Comparison of ENCODE assay signal across 8 cellular contexts in genomic region chr11:61694971-61695706, GRCh38. TPM values are rescaled to one million over a fixed set of nuclear protein-coding genes. Genes with fewer than 3 reads are reported as not detected.
DNase-seq lines count a peak whose midpoint lies in the region; ATAC-seq, FAIRE-seq and TF ChIP-seq lines count a peak whose summit lies in the region.

No MANE protein-coding gene starts in this region.

- H3K4me3 Mint-ChIP-seq in CD4-positive, alpha-beta memory T cell: peak overlapping the region in 6 of 8 donors; percentile 36 to 83 (median 78)
- H3K4me3 Mint-ChIP-seq in osteocyte (ENCODE audit: unreplicated experiment): no peak overlapping the region

- POLR2A ChIA-PET in CD4-positive, alpha-beta memory T cell (lab: Charles Lee; ENCODE audit: partially characterized antibody): interaction anchor here (0.9 to 1.5 kb wide), 2 partner anchors 11 to 114 kb away, joined by 3 to 8 read pairs; no protein-coding TSS in a partner anchor

- H3K4me1 Mint-ChIP-seq in CD4-positive, alpha-beta memory T cell: peaks cover 12 to 28% (median 21%) of the 10 kb centered on the region in 4 donors
- H3K4me1 Mint-ChIP-seq in osteocyte (ENCODE audit: unreplicated experiment): peaks cover 60% of the 10 kb centered on the region

- 74% methylated on average over 7 of the region's 13 CpGs for WGBS in esophagus muscularis mucosa

- no peak for ATAC-seq in HG02642 (IDR thresholded peaks at IDR 0.05; ENCODE audit: poor library complexity, unreplicated experiment)

- intact Hi-C loops in CD4-positive, alpha-beta memory T cell (cut with micrococcal nuclease): loop anchor here (5.0 kb wide), 1 partner anchor 37 kb away; no protein-coding TSS in a partner anchor
- intact Hi-C loops in esophagus muscularis mucosa (cut with DNase I): no loop called here

- peaks cover 34% of the 10 kb centered on the region for H3K4me1 ChIP-seq in CD4-positive, alpha-beta memory T cell (ENCODE audit: insufficient read depth, low read length)
- H3K4me1 ChIP-seq in Peyer's patch: peaks cover 0 to 74% (median 28%) of the 10 kb centered on the region in 4 donors
- peaks cover 67 to 91% (median 83%) of the 10 kb centered on the region in 4 donors for H3K4me1 ChIP-seq in esophagus muscularis mucosa
- no peaks in the 10 kb centered on the region for H3K4me1 ChIP-seq in BE2C

- TF ChIP-seq CTCF in Peyer's patch (IDR thresholded peaks at IDR 0.05) (peak in 2 of 6 experiments; percentile 5 to 25), esophagus muscularis mucosa (IDR thresholded peaks at IDR 0.05) (peak in 2 of 3 experiments; percentile 28 to 51), osteocyte (IDR thresholded peaks at IDR 0.05) (peak; percentile 42), BE2C (IDR thresholded peaks at IDR 0.05; ENCODE audit: low read depth, low read length) (no peak)

- no peaks in the 10 kb centered on the region for H3K9me3 Mint-ChIP-seq in CD4-positive, alpha-beta memory T cell
- H3K9me3 Mint-ChIP-seq in osteocyte (ENCODE audit: unreplicated experiment): no peaks in the 10 kb centered on the region

- H3K36me3 ChIP-seq in CD4-positive, alpha-beta memory T cell (ENCODE audit: insufficient read depth, low read length): no peaks in the 10 kb centered on the region
- H3K36me3 ChIP-seq in Peyer's patch: no peaks in the 10 kb centered on the region
- no peaks in the 10 kb centered on the region for H3K36me3 ChIP-seq in esophagus muscularis mucosa
- H3K36me3 ChIP-seq in BE2C: no peaks in the 10 kb centered on the region

- H3K27ac ChIP-seq in CD4-positive, alpha-beta memory T cell (ENCODE audit: low read depth, low read length): peak overlapping the region; percentile 55
- H3K27ac ChIP-seq in Peyer's patch (peak overlapping the region; percentile 52 to 77 (median 73)), esophagus muscularis mucosa (replicated peaks in 1 of 4) (peak overlapping the region; percentile 87 to 96 (median 89))

- peak; percentile 71 for TF ChIP-seq EP300 in esophagus muscularis mucosa (IDR thresholded peaks at IDR 0.05)

- H3K27me3 ChIP-seq in CD4-positive, alpha-beta memory T cell (ENCODE audit: insufficient read depth, low read length): no peaks in the 10 kb centered on the region
- no peaks in the 10 kb centered on the region for H3K27me3 ChIP-seq in Peyer's patch
- H3K27me3 ChIP-seq in esophagus muscularis mucosa: no peaks in the 10 kb centered on the region
- no peaks in the 10 kb centered on the region for H3K27me3 ChIP-seq in BE2C

- no peak for DNase-seq in CD4-positive, alpha-beta memory T cell
- DNase-seq in Peyer's patch (peak in 1 of 3 donors; percentile 54), esophagus muscularis mucosa (ENCODE audit: extremely low spot score) (no peak), osteocyte (ENCODE audit: extremely low spot score, unreplicated experiment) (no peak), BE2C (no peak), frontal cortex (ENCODE audit: low spot score in 2 of 2) (no peak)
- DNase-seq in activated CD8-positive, alpha-beta memory T cell treated with anti-CD3 and anti-CD28 coated beads, Interleukin-2, amount 50 U/mL, for 4 hours: no peak

- no peaks in the 10 kb centered on the region for H3K9me3 ChIP-seq in CD4-positive, alpha-beta memory T cell (ENCODE audit: control insufficient read depth in 1 of 2, low read length in 2 of 2)
- no peaks in the 10 kb centered on the region for H3K9me3 ChIP-seq in Peyer's patch
- no peaks in the 10 kb centered on the region for H3K9me3 ChIP-seq in esophagus muscularis mucosa
- H3K9me3 ChIP-seq in BE2C: no peaks in the 10 kb centered on the region

- TF ChIP-seq POLR2A in Peyer's patch (IDR thresholded peaks at IDR 0.05) (no peak), esophagus muscularis mucosa (IDR thresholded peaks at IDR 0.05; ENCODE audit: low read depth) (no peak)

- CTCF ChIA-PET in CD4-positive, alpha-beta memory T cell (lab: Charles Lee; ENCODE audit: partially characterized antibody): interaction anchor here (1.1 to 3.2 kb wide), 5 partner anchors 10 to 39 kb away, joined by 3 to 14 read pairs (median 4); no protein-coding TSS in a partner anchor

- H3K4me3 ChIP-seq in CD4-positive, alpha-beta memory T cell (ENCODE audit: low read length in 2 of 2): peak overlapping the region in 1 of 2 donors; percentile 40
- H3K4me3 ChIP-seq in Peyer's patch (no peak overlapping the region), esophagus muscularis mucosa (peak overlapping the region; percentile 32 to 46 (median 40)), BE2C (ENCODE audit: low read depth, low read length) (no peak overlapping the region)

- no peak for FAIRE-seq in frontal cortex (lab: Jason Lieb, UNC)

- H3K27ac Mint-ChIP-seq in CD4-positive, alpha-beta memory T cell: peak overlapping the region; percentile 88 to 97 (median 94)
- H3K27ac Mint-ChIP-seq in osteocyte (ENCODE audit: unreplicated experiment): peak overlapping the region; percentile 65

- H3K27me3 Mint-ChIP-seq in CD4-positive, alpha-beta memory T cell: no peaks in the 10 kb centered on the region
- no peaks in the 10 kb centered on the region for H3K27me3 Mint-ChIP-seq in osteocyte (ENCODE audit: unreplicated experiment)

- H3K36me3 Mint-ChIP-seq in CD4-positive, alpha-beta memory T cell: no peaks in the 10 kb centered on the region
- H3K36me3 Mint-ChIP-seq in osteocyte (ENCODE audit: unreplicated experiment): no peaks in the 10 kb centered on the region

RNA-seq across cellular contexts. Expression of gene DAGLA, which starts 14.9 kb away (rescaled TPM):
- under 1 TPM; 0.30 to 0.44 TPM for total RNA-seq in CD4-positive, alpha-beta memory T cell
- under 1 TPM in 1 of 2 donors, not detected in 1; 0.52 TPM for polyA plus RNA-seq in CD4-positive, alpha-beta memory T cell
- total RNA-seq in Peyer's patch (10 to 100 TPM in 2 of 4 donors, 1 to 10 TPM in 2; 5.8 to 18.9 (median 10.2) TPM), esophagus muscularis mucosa (1 to 10 TPM; 1.5 to 4.9 (median 3.8) TPM), osteocyte (5.1 TPM in 2 replicates), frontal cortex (4.9 TPM)
- 13.7 TPM for polyA plus RNA-seq in BE2C (2012; ENCODE audit: insufficient read depth, insufficient read length, low read depth)

RNA-seq across cellular contexts. Expression of gene MYRF, which starts 57.3 kb away (rescaled TPM):
- total RNA-seq in CD4-positive, alpha-beta memory T cell: 1 to 10 TPM in 1 of 2 experiments, under 1 TPM in 1; 0.94 to 1.6 TPM
- under 1 TPM; 0.44 to 0.83 TPM for polyA plus RNA-seq in CD4-positive, alpha-beta memory T cell
- 10 to 100 TPM; 18.2 to 80.9 (median 49.9) TPM for total RNA-seq in Peyer's patch
- total RNA-seq in esophagus muscularis mucosa: under 1 TPM; under 0.01 to 0.71 (median 0.40) TPM
- total RNA-seq in osteocyte: 0.43 and 0.47 TPM in 2 replicates
- 6.3 TPM for polyA plus RNA-seq in BE2C (2012; ENCODE audit: insufficient read depth, insufficient read length, low read depth)
- 0.82 TPM for total RNA-seq in frontal cortex

Comparison
In these comparisons a context has a peak if more than half of its experiments do, and no peak if none do; other contexts are left out.
1. H3K4me3 ChIP-seq: peak in esophagus muscularis mucosa (4 of 4); none in Peyer's patch (0 of 4) and BE2C (single experiment).
2. RNA of gene MYRF, which starts 57.3 kb away (total RNA-seq): 18.2 to 80.9 TPM in Peyer's patch; 0.94 to 1.6 TPM in CD4-positive, alpha-beta memory T cell, 0.82 TPM in frontal cortex (single experiment), under 0.01 to 0.71 TPM in esophagus muscularis mucosa and 0.43 to 0.47 TPM in osteocyte; every median in the first group is over 4 times any median in the second.
3. Peak in every context shown above with its lines, with median percentiles within 50 percentile points of each other: H3K27ac ChIP-seq.